In the genomic region with DNA sequence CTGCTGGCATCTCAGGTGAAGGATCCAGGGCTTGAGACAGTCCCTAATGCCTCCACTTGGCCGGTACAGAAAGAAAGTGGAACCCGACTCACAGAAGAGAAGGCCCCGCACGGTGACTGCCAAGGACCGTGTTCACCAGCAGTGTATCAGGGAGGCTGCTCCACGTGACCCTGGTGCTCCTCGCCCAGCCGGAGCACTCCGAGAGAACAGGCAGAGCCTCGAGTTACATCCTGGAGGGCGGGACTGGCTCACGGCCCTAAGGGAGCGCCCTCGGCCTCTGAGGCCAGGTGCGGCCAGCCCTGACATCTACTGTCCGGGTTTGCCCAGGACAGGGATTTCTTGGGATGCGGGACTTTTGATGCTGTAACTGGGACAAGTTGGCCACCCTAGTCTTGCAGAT, we compare ENCODE assay signal across 20 cellular contexts.
DNase-seq lines count a peak whose midpoint lies in the region; ATAC-seq, FAIRE-seq and TF ChIP-seq lines count a peak whose summit lies in the region.
"Had no signal": no experiment of that assay in that cellular context is flagged by ENCODE, and none has a peak within 500 bp of the region (broad histone marks: within the 10 kb centered on the region; RNA-seq: fewer than 3 reads in every experiment).

No MANE protein-coding gene starts in this region.

- TF ChIP-seq CTCF in GM13976 (IDR thresholded peaks at IDR 0.05; ENCODE audit: borderline replicate concordance, control extremely low read depth, extremely low read depth, insufficient read depth, missing control alignments), result no peak

- no peak overlapping the region for H3K27ac ChIP-seq in small intestine (ENCODE audit: low read depth in 1 of 2, low read length in 1 of 2)
- H3K27ac ChIP-seq: cardiac muscle cell, tibial artery, VCaP had no signal

- DNase-seq in NCI-H1417 (lab: John Stamatoyannopoulos, UW) (peak; percentile 15 to 66 (median 35)), NCI-H1417 treated with DMSO at 0.1 percent for 48 hours (lab: John Stamatoyannopoulos, UW) (no peak), NCI-H510A (lab: John Stamatoyannopoulos, UW) (peak; percentile 77), left colon (peak; percentile 81 to 89), small intestine (peak; percentile 75), GM13976 (ENCODE audit: low spot score) (no peak), activated gamma-delta T cell (lab: John Stamatoyannopoulos, UW) (no peak)
- DNase-seq: 8988T; activated CD8-positive, alpha-beta memory T cell treated with anti-CD3 and anti-CD28 coated beads, Interleukin-2, amount 50 U/mL, for 48 hours; kidney glomerular epithelial cell; MG63; naive thymus-derived CD4-positive, alpha-beta T cell; stimulated activated CD8-positive, alpha-beta memory T cell treated with anti-CD3 and anti-CD28 coated beads, Interleukin-4, amount 100 ng/mL, for 48 hours; tibial artery had no signal

- no peaks in the 10 kb centered on the region for H3K36me3 Mint-ChIP-seq in activated T-helper 17 cell treated with anti-CD3 and anti-CD28 coated beads, Interleukin-2, amount 50 U/mL, for 72 hours (ENCODE audit: low read depth)
- H3K36me3 Mint-ChIP-seq: activated naive CD8-positive, alpha-beta T cell; naive thymus-derived CD4-positive, alpha-beta T cell had no signal

- no peaks in the 10 kb centered on the region for H3K4me1 Mint-ChIP-seq in activated T-helper 17 cell treated with anti-CD3 and anti-CD28 coated beads, Interleukin-2, amount 50 U/mL, for 72 hours

- intact Hi-C loops in left colon (cut with DNase I, micrococcal nuclease), result no loop called here

- no peak for FAIRE-seq in small intestine (lab: Jason Lieb, UNC)
- FAIRE-seq: GM12891 had no signal

- peak; percentile 89 for ATAC-seq in left colon
- ATAC-seq in activated T-helper 17 cell treated with anti-CD3 and anti-CD28 coated beads, Interleukin-2, amount 50 U/mL, for 72 hours (replicated peaks), result no peak
- ATAC-seq: naive thymus-derived CD4-positive, alpha-beta T cell had no signal

- no peaks in the 10 kb centered on the region for H3K36me3 ChIP-seq in small intestine (ENCODE audit: control insufficient read depth in 2 of 2, insufficient read depth in 2 of 2, low read length in 2 of 2)
- H3K36me3 ChIP-seq: cardiac muscle cell, MG63, tibial artery had no signal

- no peak overlapping the region for H3K27ac Mint-ChIP-seq in activated T-helper 17 cell treated with anti-CD3 and anti-CD28 coated beads, Interleukin-2, amount 50 U/mL, for 72 hours
- H3K27ac Mint-ChIP-seq: activated naive CD8-positive, alpha-beta T cell; naive thymus-derived CD4-positive, alpha-beta T cell had no signal

- no peak overlapping the region for H3K4me3 Mint-ChIP-seq in activated T-helper 17 cell treated with anti-CD3 and anti-CD28 coated beads, Interleukin-2, amount 50 U/mL, for 72 hours
- H3K4me3 Mint-ChIP-seq: activated naive CD8-positive, alpha-beta T cell; CD14-positive monocyte; naive thymus-derived CD4-positive, alpha-beta T cell had no signal

- H3K4me1 ChIP-seq in small intestine (ENCODE audit: control insufficient read depth in 2 of 2, insufficient read depth in 1 of 2, low read depth in 1 of 2, low read length in 1 of 2), result no peaks in the 10 kb centered on the region

- no peaks in the 10 kb centered on the region for H3K27me3 ChIP-seq in small intestine (ENCODE audit: control insufficient read depth in 2 of 2, insufficient read depth in 2 of 2, low read length in 2 of 2)
- H3K27me3 ChIP-seq: cardiac muscle cell, MG63, tibial artery had no signal

- WGBS in small intestine, 3 donors, result 40 to 62% (median 41%) methylated on average over 16 to 17 of the region's 17 CpGs

- H3K9me3 ChIP-seq in small intestine (ENCODE audit: control insufficient read depth, low read depth), result no peaks in the 10 kb centered on the region
- H3K9me3 ChIP-seq: MG63, tibial artery had no signal

- no peak overlapping the region for H3K4me3 ChIP-seq in small intestine (ENCODE audit: low read depth in 1 of 2, low read length in 2 of 2)
- H3K4me3 ChIP-seq: cardiac muscle cell, MG63, tibial artery had no signal

- H3K27me3 Mint-ChIP-seq in activated T-helper 17 cell treated with anti-CD3 and anti-CD28 coated beads, Interleukin-2, amount 50 U/mL, for 72 hours, result no peaks in the 10 kb centered on the region
- H3K27me3 Mint-ChIP-seq: activated naive CD8-positive, alpha-beta T cell; naive thymus-derived CD4-positive, alpha-beta T cell had no signal

- H3K9me3 Mint-ChIP-seq in activated T-helper 17 cell treated with anti-CD3 and anti-CD28 coated beads, Interleukin-2, amount 50 U/mL, for 72 hours, result no peaks in the 10 kb centered on the region
- H3K9me3 Mint-ChIP-seq: naive thymus-derived CD4-positive, alpha-beta T cell had no signal

- in situ Hi-C loops in GM13976 (cut with MboI; ENCODE audit: low sequenced_read_pairs, unreplicated experiment), result no loop called here

Comparison
In these comparisons a context has a peak if more than half of its experiments do, and no peak if none do; other contexts are left out.
1. DNase-seq: peak in NCI-H1417 (3 of 3), NCI-H510A (single experiment), left colon (2 of 2) and small intestine (single experiment); none in NCI-H1417 treated with DMSO at 0.1 percent for 48 hours (single experiment), GM13976 (single experiment) and activated gamma-delta T cell (single experiment).